In genomic region chr7:28748934-28749584, GRCh38 we compare ENCODE assay signal across 8 cellular contexts.
DNase-seq lines count a peak whose midpoint lies in the region; ATAC-seq, FAIRE-seq and TF ChIP-seq lines count a peak whose summit lies in the region.

No MANE protein-coding gene starts in this region.

- intact Hi-C loops in activated B cell treated with CpG ODN at 0.5 μM for 24 hours (cut with micrococcal nuclease) (no loop called here), kidney (cut with DNase I) (no loop called here)

- CTCF ChIA-PET in activated B cell treated with CpG ODN at 0.5 μM for 24 hours (lab: Charles Lee), result no interaction called here

- H3K27me3 ChIP-seq in neural progenitor cell, result no peaks in the 10 kb centered on the region

- peak; percentile 97 for ATAC-seq in GM18868 (IDR thresholded peaks at IDR 0.05; ENCODE audit: unreplicated experiment)
- peak; percentile 52 for ATAC-seq in activated B cell treated with CpG ODN at 0.5 μM for 24 hours (ENCODE audit: low read depth)
- no peak for ATAC-seq in GM18517 (IDR thresholded peaks at IDR 0.05; ENCODE audit: unreplicated experiment)
- no peak for ATAC-seq in GM21526 (IDR thresholded peaks at IDR 0.05; ENCODE audit: low FRiP score, unreplicated experiment)

- no peaks in the 10 kb centered on the region for H3K36me3 Mint-ChIP-seq in activated B cell treated with CpG ODN at 0.5 μM for 24 hours (ENCODE audit: low read depth)
- no peaks in the 10 kb centered on the region for H3K36me3 Mint-ChIP-seq in neural progenitor cell

- peaks cover 54% of the 10 kb centered on the region for H3K4me1 ChIP-seq in neural progenitor cell
- no peaks in the 10 kb centered on the region for H3K4me1 ChIP-seq in kidney (ENCODE audit: control insufficient read depth in 1 of 2, insufficient read depth in 1 of 2, low read depth in 1 of 2, low read length in 2 of 2)

- H2AFZ ChIP-seq in neural progenitor cell (replicated peaks), result peak overlapping the region; percentile 31

- peaks cover 19% of the 10 kb centered on the region for H3F3A ChIP-seq in neural progenitor cell (ENCODE audit: low read depth)

- H3K27me3 Mint-ChIP-seq in activated B cell treated with CpG ODN at 0.5 μM for 24 hours (no peaks in the 10 kb centered on the region), neural progenitor cell (ENCODE audit: insufficient read depth, low read depth) (no peaks in the 10 kb centered on the region)

- TF ChIP-seq CTCF in activated B cell treated with CpG ODN at 0.5 μM for 24 hours (IDR thresholded peaks at IDR 0.05) (no peak), neural progenitor cell (IDR thresholded peaks at IDR 0.05) (no peak), kidney (IDR thresholded peaks at IDR 0.05; ENCODE audit: borderline replicate concordance, extremely low read depth, insufficient read depth) (no peak)

- no peak overlapping the region for H3K27ac Mint-ChIP-seq in activated B cell treated with CpG ODN at 0.5 μM for 24 hours
- peak overlapping the region; percentile 35 for H3K27ac Mint-ChIP-seq in neural progenitor cell

- H3K36me3 ChIP-seq in neural progenitor cell (no peaks in the 10 kb centered on the region), kidney (ENCODE audit: control insufficient read depth in 1 of 2, insufficient read depth in 2 of 2, low read length in 2 of 2) (no peaks in the 10 kb centered on the region)

- no peaks in the 10 kb centered on the region for H3K4me1 Mint-ChIP-seq in activated B cell treated with CpG ODN at 0.5 μM for 24 hours
- peaks cover 39% of the 10 kb centered on the region for H3K4me1 Mint-ChIP-seq in neural progenitor cell

- H3K27ac ChIP-seq in neural progenitor cell (no peak overlapping the region), kidney (ENCODE audit: low read depth in 2 of 2, low read length in 2 of 2) (no peak overlapping the region)

- H4K20me1 ChIP-seq in neural progenitor cell (ENCODE audit: low read depth), result no peaks in the 10 kb centered on the region

- H3K4me2 ChIP-seq in neural progenitor cell, result no peak overlapping the region

- H3K79me2 ChIP-seq in neural progenitor cell (ENCODE audit: low read depth), result no peaks in the 10 kb centered on the region

- DNase-seq in HK-2 (ENCODE audit: unreplicated experiment) (peak; percentile 26), activated B cell treated with CpG ODN at 0.5 μM for 24 hours (no peak), neural progenitor cell (ENCODE audit: low spot score) (no peak), kidney (no peak), inferior parietal cortex (ENCODE audit: extremely low spot score) (no peak)

- no peak overlapping the region for H3K9ac ChIP-seq in neural progenitor cell
- H3K9ac ChIP-seq in kidney (ENCODE audit: low read length in 2 of 2), result no peak overlapping the region

- POLR2A ChIA-PET in activated B cell treated with CpG ODN at 0.5 μM for 24 hours (lab: Charles Lee), result no interaction called here

- H3K9me3 ChIP-seq in neural progenitor cell (ENCODE audit: low read depth) (no peaks in the 10 kb centered on the region), kidney (ENCODE audit: control insufficient read depth in 1 of 2, low read length in 2 of 2) (no peaks in the 10 kb centered on the region)

- H3K4me3 Mint-ChIP-seq in activated B cell treated with CpG ODN at 0.5 μM for 24 hours (no peak overlapping the region), neural progenitor cell (no peak overlapping the region)

- no peaks in the 10 kb centered on the region for H3K9me3 Mint-ChIP-seq in activated B cell treated with CpG ODN at 0.5 μM for 24 hours
- no peaks in the 10 kb centered on the region for H3K9me3 Mint-ChIP-seq in neural progenitor cell

- H3K4me3 ChIP-seq in neural progenitor cell (no peak overlapping the region), kidney (ENCODE audit: low read length in 2 of 2) (no peak overlapping the region)

- FAIRE-seq in kidney (lab: Jason Lieb, UNC), result no peak

Comparison
In these comparisons a context has a peak if more than half of its experiments do, and no peak if none do; other contexts are left out.
1. ATAC-seq: peak in GM18868 (single experiment) and activated B cell treated with CpG ODN at 0.5 μM for 24 hours (single experiment); none in GM18517 (single experiment) and GM21526 (single experiment).